8 cellular contexts compared by ENCODE assay signal in the genomic region with DNA sequence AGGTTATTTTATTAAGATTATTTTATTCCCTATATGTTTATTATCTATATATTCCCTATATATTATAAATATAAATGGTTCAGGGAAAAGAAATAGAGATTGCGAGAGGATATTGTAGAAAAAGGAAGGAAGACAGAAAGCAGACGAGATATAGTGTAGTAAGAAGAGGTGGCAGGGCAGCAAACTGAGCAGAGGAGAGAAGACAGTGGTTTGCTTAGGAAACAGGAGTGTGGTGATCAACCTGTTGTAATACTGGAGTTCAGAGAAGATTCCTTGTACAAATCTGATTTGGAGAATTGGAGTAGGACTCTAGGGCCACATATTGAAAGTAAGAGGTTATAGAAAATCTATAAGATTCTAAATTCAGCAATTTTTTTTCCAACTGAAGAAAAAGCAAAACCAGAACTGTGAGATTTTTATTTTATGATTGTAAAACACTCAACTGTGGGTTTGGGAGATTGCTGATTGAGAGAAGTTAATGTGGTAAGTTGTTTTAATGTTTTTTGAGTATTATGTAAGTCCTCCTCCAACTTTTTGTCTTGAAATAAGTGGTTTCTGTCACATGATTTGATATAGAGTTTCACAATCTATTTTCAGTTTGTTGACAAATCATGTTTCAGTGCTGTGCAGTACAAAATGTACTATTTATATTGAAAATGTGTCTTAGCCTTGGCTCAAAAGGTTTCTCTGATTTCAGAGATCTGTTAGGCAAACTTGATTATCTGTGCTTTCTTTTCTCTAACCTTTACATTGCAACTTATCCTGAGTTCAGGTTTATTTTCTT. TPM values are rescaled to one million over a fixed set of nuclear protein-coding genes. Genes with fewer than 3 reads are reported as not detected.
DNase-seq lines count a peak whose midpoint lies in the region; ATAC-seq and FAIRE-seq lines count a peak whose summit lies in the region.

No MANE protein-coding gene starts in this region.

- no peaks in the 10 kb centered on the region for H3K9me3 Mint-ChIP-seq in activated naive CD4-positive, alpha-beta T cell treated with anti-CD3 and anti-CD28 coated beads, Interleukin-2, amount 50 U/mL, for 72 hours

- no peak overlapping the region for H3K27ac Mint-ChIP-seq in activated naive CD4-positive, alpha-beta T cell treated with anti-CD3 and anti-CD28 coated beads, Interleukin-2, amount 50 U/mL, for 72 hours

- H3K36me3 Mint-ChIP-seq in activated naive CD4-positive, alpha-beta T cell treated with anti-CD3 and anti-CD28 coated beads, Interleukin-2, amount 50 U/mL, for 72 hours: no peaks in the 10 kb centered on the region

- DNase-seq in superior temporal gyrus (ENCODE audit: extremely low spot score) (peak; percentile 36), NK-92 (lab: John Stamatoyannopoulos, UW; ENCODE audit: unreplicated experiment) (no peak), RCC 7860 (ENCODE audit: low spot score) (no peak)
- DNase-seq in activated naive CD4-positive, alpha-beta T cell treated with anti-CD3 and anti-CD28 coated beads, Interleukin-2, amount 50 U/mL, for 72 hours (ENCODE audit: low spot score in 2 of 2): no peak
- DNase-seq in activated CD8-positive, alpha-beta memory T cell treated with anti-CD3 and anti-CD28 coated beads, Interleukin-2, amount 50 U/mL, for 4 hours: no peak

- FAIRE-seq in endometrium (lab: Jason Lieb, UNC) (peak; percentile 74), RCC 7860 (lab: Jason Lieb, UNC) (no peak)

- peak; percentile 78 for ATAC-seq in GM19397 (IDR thresholded peaks at IDR 0.05; ENCODE audit: unreplicated experiment)
- ATAC-seq in HG03159 (IDR thresholded peaks at IDR 0.05; ENCODE audit: unreplicated experiment): peak; percentile 94
- no peak for ATAC-seq in activated naive CD4-positive, alpha-beta T cell treated with anti-CD3 and anti-CD28 coated beads, Interleukin-2, amount 50 U/mL, for 72 hours

RNA-seq across cellular contexts. Expression of gene AMY2B, which starts 9.6 kb away (rescaled TPM):
- 1 to 10 TPM; 7.3 to 9.2 TPM for total RNA-seq in activated naive CD4-positive, alpha-beta T cell treated with anti-CD3 and anti-CD28 coated beads, Interleukin-2, amount 50 U/mL, for 72 hours

RNA-seq across cellular contexts. Expression of gene RNPC3, which starts 36.3 kb away (rescaled TPM):
- total RNA-seq in activated naive CD4-positive, alpha-beta T cell treated with anti-CD3 and anti-CD28 coated beads, Interleukin-2, amount 50 U/mL, for 72 hours: 10 to 100 TPM; 22.6 to 26.7 TPM

RNA-seq across cellular contexts. Expression of gene AMY2A, which starts 55.4 kb away (rescaled TPM):
- not detected for total RNA-seq in activated naive CD4-positive, alpha-beta T cell treated with anti-CD3 and anti-CD28 coated beads, Interleukin-2, amount 50 U/mL, for 72 hours

Comparison
In these comparisons a context has a peak if more than half of its experiments do, and no peak if none do; other contexts are left out.
1. ATAC-seq: peak in GM19397 (single experiment) and HG03159 (single experiment); none in activated naive CD4-positive, alpha-beta T cell treated with anti-CD3 and anti-CD28 coated beads, Interleukin-2, amount 50 U/mL, for 72 hours (0 of 2).